ENCODE assay signal across 19 cellular contexts in genomic region chr2:151728736-151729415, GRCh38. TPM values are rescaled to one million over a fixed set of nuclear protein-coding genes. Genes with fewer than 3 reads are reported as not detected.
DNase-seq lines count a peak whose midpoint lies in the region; ATAC-seq and TF ChIP-seq lines count a peak whose summit lies in the region.
"Had no signal": no experiment of that assay in that cellular context is flagged by ENCODE, and none has a peak within 500 bp of the region (broad histone marks: within the 10 kb centered on the region; RNA-seq: fewer than 3 reads in every experiment).

No MANE protein-coding gene starts in this region.

- H2AFZ ChIP-seq in HCT116 (ENCODE audit: low read depth, low read length, poor library complexity, severe bottlenecking) = no peak overlapping the region

- no peaks in the 10 kb centered on the region for H4K20me1 ChIP-seq in HCT116 (ENCODE audit: insufficient read depth)

- ATAC-seq in HCT116 (peak; percentile 58), GM21367 (IDR thresholded peaks at IDR 0.05; ENCODE audit: unreplicated experiment) (no peak)
- ATAC-seq: activated naive CD4-positive, alpha-beta T cell treated with anti-CD3 and anti-CD28 coated beads, Interleukin-2, amount 50 U/mL, for 72 hours; left cardiac atrium; T-cell had no signal

- TF ChIP-seq POLR2A in HCT116 (IDR thresholded peaks at IDR 0.05; ENCODE audit: borderline replicate concordance, extremely low read depth, insufficient read depth, insufficient read length) = no peak

- no peaks in the 10 kb centered on the region for H3K9me3 Mint-ChIP-seq in nephron progenitor cell
- H3K9me3 Mint-ChIP-seq: activated naive CD4-positive, alpha-beta T cell treated with anti-CD3 and anti-CD28 coated beads, Interleukin-2, amount 50 U/mL, for 72 hours; T-cell had no signal

- no peaks in the 10 kb centered on the region for H3K4me1 ChIP-seq in HCT116 (ENCODE audit: control insufficient read depth in 1 of 2, insufficient read depth in 2 of 2, low read length in 2 of 2)
- H3K4me1 ChIP-seq: vagina had no signal

- no peaks in the 10 kb centered on the region for H3K9me2 ChIP-seq in HCT116 (ENCODE audit: insufficient read depth)

- H3K36me3 Mint-ChIP-seq in nephron progenitor cell (ENCODE audit: low read depth) = no peaks in the 10 kb centered on the region
- H3K36me3 Mint-ChIP-seq: activated naive CD4-positive, alpha-beta T cell treated with anti-CD3 and anti-CD28 coated beads, Interleukin-2, amount 50 U/mL, for 72 hours had no signal

- RAD21 ChIA-PET in HCT116 (lab: Charles Lee; ENCODE audit: low non-redundant PET in 1 of 2, low total read pairs in 2 of 2, uncharacterized antibody in 2 of 2, unreplicated experiment in 2 of 2) = no interaction called here

- H3K27ac Mint-ChIP-seq in nephron progenitor cell = no peak overlapping the region
- H3K27ac Mint-ChIP-seq: activated naive CD4-positive, alpha-beta T cell treated with anti-CD3 and anti-CD28 coated beads, Interleukin-2, amount 50 U/mL, for 72 hours; T-cell had no signal

- intact Hi-C loops in HCT116 (cut with micrococcal nuclease) = no loop called here

- no peaks in the 10 kb centered on the region for H3K36me3 ChIP-seq in HCT116 (ENCODE audit: control insufficient read depth in 1 of 2, insufficient read depth in 2 of 2, low read length in 2 of 2)
- H3K36me3 ChIP-seq: vagina had no signal

- peaks cover 3% of the 10 kb centered on the region for H3K27me3 Mint-ChIP-seq in nephron progenitor cell (ENCODE audit: low read depth, poor library complexity)
- H3K27me3 Mint-ChIP-seq: T-cell had no signal

- no peaks in the 10 kb centered on the region for H3K9me3 ChIP-seq in HCT116 (ENCODE audit: control insufficient read depth in 1 of 2, insufficient read depth in 1 of 2, low read depth in 1 of 2, low read length in 2 of 2)
- H3K9me3 ChIP-seq: vagina had no signal

- no peaks in the 10 kb centered on the region for H3K79me2 ChIP-seq in HCT116 (ENCODE audit: insufficient read depth, low read length)

- CTCF ChIA-PET in HCT116 (lab: Charles Lee) = no interaction called here

- peaks cover 42% of the 10 kb centered on the region for H3K4me1 Mint-ChIP-seq in nephron progenitor cell

- POLR2A ChIA-PET in HCT116 (lab: Charles Lee) = no interaction called here

- no peaks in the 10 kb centered on the region for H3K27me3 ChIP-seq in HCT116 (ENCODE audit: insufficient read depth, low read length)
- H3K27me3 ChIP-seq: vagina had no signal

- H3K4me3 ChIP-seq in GM12865 (ENCODE audit: low read depth, low read length) (no peak overlapping the region), HCT116 (replicated peaks in 1 of 2; ENCODE audit: low read depth in 1 of 2, low read length in 2 of 2) (no peak overlapping the region)
- H3K4me3 ChIP-seq: vagina had no signal

- H3K9ac ChIP-seq in HCT116 (ENCODE audit: low read length) = no peak overlapping the region

- DNase-seq in GM12865 (ENCODE audit: low read depth) = no peak
- DNase-seq in HCT116 (ENCODE audit: low read depth, low spot score) = no peak
- peak; percentile 13 for DNase-seq in astrocyte of the hippocampus (ENCODE audit: low read depth, low spot score)
- DNase-seq in nephron progenitor cell = no peak
- DNase-seq in pons (ENCODE audit: low spot score) = no peak
- no peak for DNase-seq in stimulated activated CD4-positive, alpha-beta T cell treated with anti-CD3 and anti-CD28 coated beads, Interleukin-2, amount 100 ng/mL, for 24 hours
- DNase-seq in activated CD8-positive, alpha-beta memory T cell treated with anti-CD3 and anti-CD28 coated beads for 24 hours = no peak
- DNase-seq: activated CD4-positive, alpha-beta T cell treated with anti-CD3 and anti-CD28 coated beads for 1 hour; activated T-cell treated with anti-CD3 and anti-CD28 coated beads for 4 hours; glutamatergic neuron; left cardiac atrium; RPMI8226; stimulated activated CD4-positive, alpha-beta T cell treated with anti-CD3 and anti-CD28 coated beads, Interleukin-4, amount 100 ng/mL, for 24 hours; stimulated activated naive CD4-positive, alpha-beta T cell treated with Interleukin-2 at 50 U/mL for 16 hours; T-cell had no signal

- no peak for TF ChIP-seq RAD21 in HCT116 (IDR thresholded peaks at IDR 0.05; ENCODE audit: low read depth)

- BruUV-seq in HCT116 (replicated peaks; lab: Mats Ljungman, UMichigan) = no TSS peak

- no peak overlapping the region for H3K4me3 Mint-ChIP-seq in nephron progenitor cell
- H3K4me3 Mint-ChIP-seq: T-cell had no signal

- TF ChIP-seq CTCF in GM12865 (IDR thresholded peaks at IDR 0.05; ENCODE audit: insufficient read depth, low read depth, low read length, missing control alignments) (peak; percentile 5), HCT116 (IDR thresholded peaks at IDR 0.05 in 2 of 3, conservative IDR thresholded peaks at IDR 0.05 in 1 of 3; ENCODE audit: borderline replicate concordance in 1 of 3, insufficient read depth in 1 of 3, low read depth in 2 of 3, low read length in 2 of 3) (peak in 2 of 3 experiments; percentile 27 to 31; a peak in 2 of 6 replicates), nephron progenitor cell (IDR thresholded peaks at IDR 0.05) (peak; percentile 19)

- no peak overlapping the region for H3K4me2 ChIP-seq in HCT116 (ENCODE audit: low read length)

- no peak overlapping the region for H3K27ac ChIP-seq in HCT116 (ENCODE audit: low read depth, low read length)
- H3K27ac ChIP-seq: C4-2B, vagina had no signal

TF ChIP-seq in HCT116, 20 proteins besides CTCF, POLR2A, EP300 and RAD21 (continues in another document):
- TF ChIP-seq ATF3 (IDR thresholded peaks at IDR 0.05) (no peak), FOSL1 (IDR thresholded peaks at IDR 0.05; ENCODE audit: low read depth) (no peak), ZBTB33 (IDR thresholded peaks at IDR 0.05; ENCODE audit: extremely low read depth, insufficient replicate concordance, low read length) (no peak), EGR1 (IDR thresholded peaks at IDR 0.05; ENCODE audit: low read depth) (no peak), ELF1 (IDR thresholded peaks at IDR 0.05; ENCODE audit: borderline replicate concordance, low read depth) (no peak), MAX (IDR thresholded peaks at IDR 0.05) (no peak), CEBPB (IDR thresholded peaks at IDR 0.05; ENCODE audit: low read depth) (no peak), SP1 (IDR thresholded peaks at IDR 0.05; ENCODE audit: low read depth) (no peak), EZH2 (IDR thresholded peaks at IDR 0.05) (no peak), REST (IDR thresholded peaks at IDR 0.05; ENCODE audit: low read depth) (no peak), YY1 (IDR thresholded peaks at IDR 0.05; ENCODE audit: extremely low read depth, insufficient replicate concordance, low read depth, low read length) (no peak), ZFX (IDR thresholded peaks at IDR 0.05) (no peak), SRF (IDR thresholded peaks at IDR 0.05; ENCODE audit: low read depth) (no peak), JUND (IDR thresholded peaks at IDR 0.05) (no peak), CBX3 (IDR thresholded peaks at IDR 0.05; ENCODE audit: low read depth) (no peak), SIN3A (IDR thresholded peaks at IDR 0.05; ENCODE audit: low read depth) (no peak), POLR2AphosphoS5 (IDR thresholded peaks at IDR 0.05; ENCODE audit: low read depth, low read length) (no peak), ZNF274 (IDR thresholded peaks at IDR 0.05; ENCODE audit: low read depth, low read length) (no peak)

RNA-seq across cellular contexts. Expression of gene NEB, which starts 5.4 kb away (rescaled TPM):
- total RNA-seq in HCT116 (2021; ENCODE audit: unreplicated experiment) = 0.34 TPM
- 0.45 and 0.53 TPM in 2 replicates for polyA plus RNA-seq in HCT116 (2012)
